In genomic region chr4:121668368-121669162, GRCh38 we compare ENCODE assay signal across 13 cellular contexts. TPM values are rescaled to one million over a fixed set of nuclear protein-coding genes. Genes with fewer than 3 reads are reported as not detected.
DNase-seq lines count a peak whose midpoint lies in the region; ATAC-seq lines count a peak whose summit lies in the region.
"Had no signal": no experiment of that assay in that cellular context is flagged by ENCODE, and none has a peak within 500 bp of the region (broad histone marks: within the 10 kb centered on the region; RNA-seq: fewer than 3 reads in every experiment).

No MANE protein-coding gene starts in this region.

- peaks cover 42% of the 10 kb centered on the region for H3K36me3 Mint-ChIP-seq in T-helper 2 cell treated with Interferon-gamma antibody and Interleukin-4, amounts not matched to agents 5 μg/mL and 100 μg/mL, for 36 hours (ENCODE audit: low read depth)

- no peak overlapping the region for H3K4me3 Mint-ChIP-seq in T-helper 2 cell treated with Interferon-gamma antibody and Interleukin-4, amounts not matched to agents 5 μg/mL and 100 μg/mL, for 36 hours
- H3K4me3 Mint-ChIP-seq: activated T-helper 17 cell treated with anti-CD3 and anti-CD28 coated beads, Interleukin-2, amount 50 U/mL, for 72 hours; neural crest cell had no signal

- H3K27me3 Mint-ChIP-seq in T-helper 2 cell treated with Interferon-gamma antibody and Interleukin-4, amounts not matched to agents 5 μg/mL and 100 μg/mL, for 36 hours (ENCODE audit: low read depth), result no peaks in the 10 kb centered on the region
- H3K27me3 Mint-ChIP-seq: activated T-helper 17 cell treated with anti-CD3 and anti-CD28 coated beads, Interleukin-2, amount 50 U/mL, for 72 hours had no signal

- peak; percentile 86 for DNase-seq in Caki2 (ENCODE audit: low read depth)
- DNase-seq in NCI-H226, result peak; percentile 87
- DNase-seq in fibroblast of gingiva (ENCODE audit: low read depth), result peak; percentile 95
- peak; percentile 73 for DNase-seq in renal cortical epithelial cell (ENCODE audit: low read depth)
- no peak for DNase-seq in T-helper 2 cell treated with Interferon-gamma antibody and Interleukin-4, amounts not matched to agents 5 μg/mL and 100 μg/mL, for 36 hours (ENCODE audit: low spot score)
- DNase-seq in NCI-H82 treated with DMSO at 0.1 percent for 48 hours (lab: John Stamatoyannopoulos, UW; ENCODE audit: unreplicated experiment), result no peak
- DNase-seq in activated T-cell treated with anti-CD3 and anti-CD28 coated beads for 4 hours, result no peak
- DNase-seq: dorsolateral prefrontal cortex; NCI-H1694; stimulated activated CD4-positive, alpha-beta T cell treated with anti-CD3 and anti-CD28 coated beads, Interleukin-2, amount 100 ng/mL, for 24 hours had no signal

- no peak for ATAC-seq in HG02588 (IDR thresholded peaks at IDR 0.05; ENCODE audit: unreplicated experiment)
- ATAC-seq: activated T-helper 17 cell treated with anti-CD3 and anti-CD28 coated beads, Interleukin-2, amount 50 U/mL, for 72 hours had no signal

- no peaks in the 10 kb centered on the region for H3K9me3 Mint-ChIP-seq in T-helper 2 cell treated with Interferon-gamma antibody and Interleukin-4, amounts not matched to agents 5 μg/mL and 100 μg/mL, for 36 hours
- H3K9me3 Mint-ChIP-seq: activated T-helper 17 cell treated with anti-CD3 and anti-CD28 coated beads, Interleukin-2, amount 50 U/mL, for 72 hours; neural crest cell had no signal

- H3K27ac Mint-ChIP-seq in T-helper 2 cell treated with Interferon-gamma antibody and Interleukin-4, amounts not matched to agents 5 μg/mL and 100 μg/mL, for 36 hours, result no peak overlapping the region
- H3K27ac Mint-ChIP-seq: activated T-helper 17 cell treated with anti-CD3 and anti-CD28 coated beads, Interleukin-2, amount 50 U/mL, for 72 hours had no signal

- H3K4me1 Mint-ChIP-seq in T-helper 2 cell treated with Interferon-gamma antibody and Interleukin-4, amounts not matched to agents 5 μg/mL and 100 μg/mL, for 36 hours (ENCODE audit: low read depth), result peaks cover 6% of the 10 kb centered on the region
- H3K4me1 Mint-ChIP-seq: activated T-helper 17 cell treated with anti-CD3 and anti-CD28 coated beads, Interleukin-2, amount 50 U/mL, for 72 hours; neural crest cell had no signal

- in situ Hi-C loops in Caki2 (cut with HindIII; ENCODE audit: low pct_unique_long_range_greater_than_20kb, low sequenced_read_pairs), result loop anchor here (25.0 kb wide), 1 partner anchor 306 kb away; no protein-coding TSS in a partner anchor

RNA-seq across cellular contexts. Expression of gene ANXA5, which starts 28.2 kb away (rescaled TPM):
- total RNA-seq in Caki2 (2014; rRNA removed; shearing (Covaris generic); ENCODE audit: low replicate concordance), result 255 and 278 TPM in 2 replicates
- total RNA-seq in renal cortical epithelial cell, result 419 and 635 TPM in 2 replicates

Comparison
In these comparisons a context has a peak if more than half of its experiments do, and no peak if none do; other contexts are left out.
1. DNase-seq: peak in Caki2 (single experiment), NCI-H226 (single experiment), fibroblast of gingiva (single experiment) and renal cortical epithelial cell (single experiment); none in T-helper 2 cell treated with Interferon-gamma antibody and Interleukin-4, amounts not matched to agents 5 μg/mL and 100 μg/mL, for 36 hours (single experiment), NCI-H82 treated with DMSO at 0.1 percent for 48 hours (single experiment) and activated T-cell treated with anti-CD3 and anti-CD28 coated beads for 4 hours (single experiment).